8 cellular contexts compared by ENCODE assay signal in genomic region chr1:23673086-23673813, GRCh38. TPM values are rescaled to one million over a fixed set of nuclear protein-coding genes. Genes with fewer than 3 reads are reported as not detected.
DNase-seq lines count a peak whose midpoint lies in the region; ATAC-seq and TF ChIP-seq lines count a peak whose summit lies in the region.

No MANE protein-coding gene starts in this region.

- no peaks in the 10 kb centered on the region for H3K36me3 ChIP-seq in right lobe of liver

- no peaks in the 10 kb centered on the region for H3K9me3 ChIP-seq in right lobe of liver

- intact Hi-C loops in right lobe of liver (cut with DNase I): no loop called here

- H3K27ac ChIP-seq in right lobe of liver: no peak overlapping the region

- H3K4me1 Mint-ChIP-seq in glutamatergic neuron (ENCODE audit: low read depth, unreplicated experiment): no peaks in the 10 kb centered on the region

- no peak overlapping the region for H3K27ac Mint-ChIP-seq in glutamatergic neuron (ENCODE audit: unreplicated experiment)

- no peaks in the 10 kb centered on the region for H3K9me3 Mint-ChIP-seq in glutamatergic neuron (ENCODE audit: unreplicated experiment)

- H3K27me3 ChIP-seq in right lobe of liver: no peaks in the 10 kb centered on the region

- TF ChIP-seq CTCF in right lobe of liver (IDR thresholded peaks at IDR 0.05): no peak
- no peak for TF ChIP-seq CTCF in glutamatergic neuron (IDR thresholded peaks at IDR 0.05; ENCODE audit: partially characterized antibody, unreplicated experiment)

- WGBS in right lobe of liver (ENCODE audit: insufficient coverage, low coverage, low lambda C conversion rate, missing lambda C conversion rate): 11% methylated on average over 6 of the region's 6 CpGs

- peaks cover 2% of the 10 kb centered on the region for H3K27me3 Mint-ChIP-seq in glutamatergic neuron (ENCODE audit: unreplicated experiment)

- no peak overlapping the region for H3K4me3 ChIP-seq in right lobe of liver

- H3K36me3 Mint-ChIP-seq in glutamatergic neuron (ENCODE audit: unreplicated experiment): no peaks in the 10 kb centered on the region

- H3K4me3 Mint-ChIP-seq in glutamatergic neuron (ENCODE audit: unreplicated experiment): no peak overlapping the region

- DNase-seq in GM04504 (ENCODE audit: low read depth) (peak; percentile 16), LHCN-M2 (ENCODE audit: low read depth) (peak; percentile 70), astrocyte of the hippocampus (ENCODE audit: low read depth, low spot score) (peak; percentile 75), right lobe of liver (peak; percentile 42 to 63 (median 62)), cortex of kidney (lab: John Stamatoyannopoulos, UW) (no peak), glutamatergic neuron (no peak), NCI-H1105 treated with DMSO at 0.1 percent for 48 hours (lab: John Stamatoyannopoulos, UW) (no peak)
- no peak for DNase-seq in stimulated activated naive CD4-positive, alpha-beta T cell treated with Interleukin-2 at 50 U/mL for 16 hours (lab: John Stamatoyannopoulos, UW)

- peaks cover 0 to 5% (median 0%) of the 10 kb centered on the region in 4 donors for H3K4me1 ChIP-seq in right lobe of liver

- peak; percentile 85 to 97 (median 92) for ATAC-seq in right lobe of liver

- no peak for TF ChIP-seq POLR2A in right lobe of liver (IDR thresholded peaks at IDR 0.05)

RNA-seq across cellular contexts. Expression of gene RPL11, which starts 18.4 kb away (rescaled TPM):
- total RNA-seq in LHCN-M2 (2014; rRNA removed) (700 and 757 TPM in 2 replicates), right lobe of liver (100 to 1,000 TPM; 341 to 471 (median 405) TPM), glutamatergic neuron (ENCODE audit: unreplicated experiment) (657 TPM)
- polyA plus RNA-seq in LHCN-M2 (2012): 2,123 TPM

Comparison
In these comparisons a context has a peak if more than half of its experiments do, and no peak if none do; other contexts are left out.
1. DNase-seq: peak in GM04504 (single experiment), LHCN-M2 (single experiment), astrocyte of the hippocampus (single experiment) and right lobe of liver (3 of 3); none in cortex of kidney (single experiment), glutamatergic neuron (single experiment), stimulated activated naive CD4-positive, alpha-beta T cell treated with Interleukin-2 at 50 U/mL for 16 hours (single experiment) and NCI-H1105 treated with DMSO at 0.1 percent for 48 hours (single experiment).